Comparison of ENCODE assay signal across 20 cellular contexts in the genomic region with DNA sequence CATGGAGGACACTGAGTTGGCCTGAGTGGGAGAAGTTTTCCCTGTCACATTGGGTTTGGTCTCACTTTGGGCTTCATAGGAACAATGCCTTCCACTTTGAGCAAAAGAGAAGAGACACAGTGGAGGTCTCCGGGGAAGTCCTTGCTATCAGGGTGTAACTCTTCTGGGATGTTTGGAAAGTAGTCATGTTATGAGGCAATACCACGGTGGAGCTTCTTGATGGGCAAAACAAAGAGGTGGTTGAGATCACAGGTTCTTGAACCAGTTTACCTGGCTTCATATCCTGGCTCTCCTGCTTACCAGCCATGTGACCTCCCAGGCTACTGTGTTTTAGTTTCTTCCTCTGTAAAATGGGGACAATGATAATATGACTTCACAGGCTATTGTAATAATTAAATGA.
"Had no signal": no experiment of that assay in that cellular context is flagged by ENCODE, and none has a peak within 500 bp of the region (broad histone marks: within the 10 kb centered on the region; RNA-seq: fewer than 3 reads in every experiment).

No MANE protein-coding gene starts in this region.

- H3K27me3 ChIP-seq: hepatocyte, neutrophil, spleen, upper lobe of left lung, uterus had no signal

- H3K4me2 ChIP-seq: hepatocyte had no signal

- H3K4me1 ChIP-seq: spleen, upper lobe of left lung, uterus had no signal

- H3K4me3 ChIP-seq: coronary artery, hepatocyte, lung, spleen, upper lobe of left lung, uterus had no signal

- H3K27ac ChIP-seq: coronary artery, hepatocyte, neutrophil, spleen, upper lobe of left lung, uterus had no signal

- H3K9me3 ChIP-seq: neutrophil, spleen, upper lobe of left lung, uterus had no signal

- H3K36me3 ChIP-seq: neutrophil, spleen, upper lobe of left lung, uterus had no signal

- ATAC-seq: left colon, left ventricle myocardium superior, sciatic nerve had no signal

- H2AFZ ChIP-seq: hepatocyte had no signal

- DNase-seq: effector CD4-positive, alpha-beta T cell; endodermal cell; foreskin melanocyte; head of caudate nucleus; left colon; left ventricle myocardium superior; mesendoderm; naive B cell; posterior cingulate gyrus; spleen; stimulated activated CD4-positive, alpha-beta T cell treated with anti-CD3 and anti-CD28 coated beads, Interleukin-15, amount 100 ng/mL, for 24 hours; stimulated activated CD4-positive, alpha-beta T cell treated with anti-CD3 and anti-CD28 coated beads, Interleukin-2, amount 100 ng/mL, for 24 hours; stimulated activated naive CD4-positive, alpha-beta T cell treated with Interleukin-2 at 50 U/mL for 16 hours; upper lobe of left lung; uterus had no signal

- H3K79me2 ChIP-seq: hepatocyte had no signal
